9 cellular contexts compared by ENCODE assay signal in the genomic region with DNA sequence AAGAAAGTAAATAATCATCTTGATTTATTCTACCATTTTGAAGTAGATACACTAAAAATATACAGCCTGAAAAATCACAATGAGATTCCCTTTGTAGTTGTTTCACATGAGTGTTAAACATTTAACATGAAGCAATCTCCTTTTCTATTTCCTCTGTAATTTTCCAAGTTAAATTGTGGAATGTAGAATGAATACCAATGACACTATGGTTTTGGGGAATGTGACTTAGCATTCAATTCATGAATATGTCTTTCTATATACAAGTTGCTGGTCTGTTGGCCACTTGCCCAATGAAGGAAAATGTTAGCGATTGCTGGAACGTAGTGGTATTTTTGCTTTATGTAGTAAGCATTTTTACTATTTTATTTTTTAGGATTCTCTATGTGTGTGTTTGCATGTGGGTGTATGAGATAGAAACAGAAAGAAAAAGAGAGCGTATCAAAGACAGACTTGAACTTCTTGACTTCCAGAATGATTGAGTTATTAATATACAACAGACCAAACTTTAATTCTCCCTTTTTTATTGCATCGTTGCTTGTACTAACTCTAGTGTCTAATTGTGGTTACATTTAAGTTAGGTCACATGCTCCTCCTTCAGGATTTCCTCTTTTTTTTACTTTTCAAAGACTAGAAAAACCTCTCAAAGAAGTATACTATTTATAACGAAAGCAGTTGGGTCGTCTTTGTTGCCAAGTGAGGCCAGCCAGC. TPM values are rescaled to one million over a fixed set of nuclear protein-coding genes. Genes with fewer than 3 reads are reported as not detected.
A peak's percentile ranks its signal among the peaks of the same experiment; 100 is the strongest.
DNase-seq lines count a peak whose midpoint lies in the region; ATAC-seq and TF ChIP-seq lines count a peak whose summit lies in the region.
"Had no signal": no experiment of that assay in that cellular context is flagged by ENCODE, and none has a peak within 500 bp of the region (broad histone marks: within the 10 kb centered on the region; RNA-seq: fewer than 3 reads in every experiment).

No MANE protein-coding gene starts in this region.

- H3K9ac ChIP-seq in SK-N-MC (ENCODE audit: insufficient read length), result peak overlapping the region; percentile 63

- no TSS peak for BruUV-seq in Caco-2 (replicated peaks; lab: Mats Ljungman, UMichigan)

- intact Hi-C loops in upper lobe of right lung (cut with DNase I), result no loop called here
- intact Hi-C loops in Caco-2 (cut with micrococcal nuclease; ENCODE audit: unreplicated experiment), result no loop called here

- H3K4me1 ChIP-seq in upper lobe of right lung, result peaks cover 9% of the 10 kb centered on the region
- H3K4me1 ChIP-seq in Caco-2, result peaks cover 16% of the 10 kb centered on the region

- H3K9me3 ChIP-seq in SK-N-MC (ENCODE audit: low read depth, low read length) (no peaks in the 10 kb centered on the region), upper lobe of right lung (no peaks in the 10 kb centered on the region), Caco-2 (no peaks in the 10 kb centered on the region)
- H3K9me3 ChIP-seq: neutrophil had no signal

- ATAC-seq in HG02623 (IDR thresholded peaks at IDR 0.05; ENCODE audit: unreplicated experiment) (peak; percentile 20), upper lobe of right lung (no peak)

- H3K27me3 ChIP-seq in upper lobe of right lung, result no peaks in the 10 kb centered on the region
- no peaks in the 10 kb centered on the region for H3K27me3 ChIP-seq in Caco-2 (replicated peaks; ENCODE audit: control insufficient read depth, insufficient read depth, low read length)

- H3K27ac Mint-ChIP-seq in Caco-2 (ENCODE audit: unreplicated experiment) (no peak overlapping the region), osteocyte (ENCODE audit: unreplicated experiment) (no peak overlapping the region)

- H3K4me1 Mint-ChIP-seq in Caco-2 (ENCODE audit: low read depth, unreplicated experiment), result peaks cover 24% of the 10 kb centered on the region
- peaks cover 62% of the 10 kb centered on the region for H3K4me1 Mint-ChIP-seq in osteocyte (ENCODE audit: unreplicated experiment)

- H3K27ac ChIP-seq in SK-N-MC, result peak overlapping the region; percentile 98
- H3K27ac ChIP-seq in upper lobe of right lung, result peak overlapping the region; percentile 66
- H3K27ac ChIP-seq: neutrophil had no signal

- H3K4me3 Mint-ChIP-seq in Caco-2 (ENCODE audit: unreplicated experiment) (no peak overlapping the region), osteocyte (ENCODE audit: unreplicated experiment) (no peak overlapping the region)

- no peaks in the 10 kb centered on the region for H3K36me3 ChIP-seq in SK-N-MC (ENCODE audit: insufficient read depth, low read length)
- no peaks in the 10 kb centered on the region for H3K36me3 ChIP-seq in upper lobe of right lung
- H3K36me3 ChIP-seq in Caco-2 (ENCODE audit: control insufficient read depth, insufficient read depth, low read length), result no peaks in the 10 kb centered on the region
- H3K36me3 ChIP-seq: neutrophil had no signal

- DNase-seq in SK-N-MC (ENCODE audit: low read depth, low spot score) (no peak), fibroblast of the aortic adventitia (ENCODE audit: low read depth) (peak; percentile 87), upper lobe of right lung (no peak), NCI-H2107 treated with DMSO at 0.1 percent for 48 hours (lab: John Stamatoyannopoulos, UW; ENCODE audit: unreplicated experiment) (no peak), Caco-2 (no peak), osteocyte (ENCODE audit: extremely low spot score, unreplicated experiment) (no peak)

- POLR2A ChIA-PET in Caco-2 (lab: Charles Lee), result no interaction called here

- H3K4me3 ChIP-seq in GM08714 (ENCODE audit: low read length), result peak overlapping the region; percentile 49; the same call in 1 of the 2 replicates
- peak overlapping the region; percentile 76 for H3K4me3 ChIP-seq in SK-N-MC
- peak overlapping the region; percentile 82 for H3K4me3 ChIP-seq in fibroblast of the aortic adventitia (ENCODE audit: low read depth, low read length)
- H3K4me3 ChIP-seq in upper lobe of right lung, result peak overlapping the region; percentile 70
- no peak overlapping the region for H3K4me3 ChIP-seq in Caco-2 (ENCODE audit: low read depth, low read length)

- CTCF ChIA-PET in Caco-2 (lab: Charles Lee), result no interaction called here

- H3K36me3 Mint-ChIP-seq in Caco-2 (ENCODE audit: insufficient read depth, unreplicated experiment), result peaks cover 39% of the 10 kb centered on the region
- H3K36me3 Mint-ChIP-seq in osteocyte (ENCODE audit: unreplicated experiment), result peaks cover 14% of the 10 kb centered on the region

- no peak for TF ChIP-seq CTCF in fibroblast of the aortic adventitia (IDR thresholded peaks at IDR 0.05; ENCODE audit: insufficient read depth, low read length)
- no peak for TF ChIP-seq CTCF in upper lobe of right lung (IDR thresholded peaks at IDR 0.05)
- no peak for TF ChIP-seq CTCF in Caco-2 (IDR thresholded peaks at IDR 0.05; ENCODE audit: insufficient read depth in 1 of 2, low read depth in 1 of 2, low read length in 1 of 2, severe bottlenecking in 1 of 2, unreplicated experiment in 1 of 2)
- TF ChIP-seq CTCF in osteocyte (IDR thresholded peaks at IDR 0.05), result no peak

- H3K27me3 Mint-ChIP-seq in Caco-2 (ENCODE audit: insufficient read depth, unreplicated experiment), result no peaks in the 10 kb centered on the region
- H3K27me3 Mint-ChIP-seq in osteocyte (ENCODE audit: unreplicated experiment), result no peaks in the 10 kb centered on the region

- no peaks in the 10 kb centered on the region for H3K9me3 Mint-ChIP-seq in Caco-2 (ENCODE audit: unreplicated experiment)
- no peaks in the 10 kb centered on the region for H3K9me3 Mint-ChIP-seq in osteocyte (ENCODE audit: unreplicated experiment)

RNA-seq across cellular contexts. Expression of a gene that starts 5.9 kb away (rescaled TPM):
- 0.82 and 13.5 TPM in 2 replicates for total RNA-seq in fibroblast of the aortic adventitia (ENCODE audit: low replicate concordance)
- total RNA-seq in upper lobe of right lung, result 19.8 TPM
- 12.7 and 14.2 TPM in 2 replicates for total RNA-seq in Caco-2 (2022)
- 175 and 184 TPM in 2 replicates for total RNA-seq in osteocyte
